ENCODE assay signal across 17 cellular contexts in genomic region chr3:135908225-135908624, GRCh38. TPM values are rescaled to one million over a fixed set of nuclear protein-coding genes. Genes with fewer than 3 reads are reported as not detected.
A peak's percentile ranks its signal among the peaks of the same experiment; 100 is the strongest.
DNase-seq lines count a peak whose midpoint lies in the region; ATAC-seq, FAIRE-seq and TF ChIP-seq lines count a peak whose summit lies in the region.
"Had no signal": no experiment of that assay in that cellular context is flagged by ENCODE, and none has a peak within 500 bp of the region (broad histone marks: within the 10 kb centered on the region; RNA-seq: fewer than 3 reads in every experiment).

No MANE protein-coding gene starts in this region.

- H3K27ac Mint-ChIP-seq in activated CD8-positive, alpha-beta T cell treated with anti-CD3 and anti-CD28 coated beads, Interleukin-2, amount 10 ng/mL, durations not matched to agents 7 days and 5 days: no peak overlapping the region
- H3K27ac Mint-ChIP-seq: activated T-helper 1 cell treated with anti-CD3 and anti-CD28 coated beads, Interleukin-12 subunit alpha, Interleukin-12 subunit beta, Interleukin-2, Interleukin-4 antibody, amounts not matched to agents 30 ng/mL and 10 ng/mL and 1 ng/mL, durations not matched to agents 14 hours and 24 hours and 36 hours; B cell; effector memory CD8-positive, alpha-beta T cell had no signal

- no peaks in the 10 kb centered on the region for H3K36me3 Mint-ChIP-seq in activated CD8-positive, alpha-beta T cell treated with anti-CD3 and anti-CD28 coated beads, Interleukin-2, amount 10 ng/mL, durations not matched to agents 7 days and 5 days (ENCODE audit: low read depth)

- no peaks in the 10 kb centered on the region for H3K9me3 ChIP-seq in GM23248 (ENCODE audit: low read depth)
- no peaks in the 10 kb centered on the region for H3K9me3 ChIP-seq in trophoblast cell (ENCODE audit: insufficient read depth, low read depth, low read length)
- H3K9me3 ChIP-seq in SK-N-SH: no peaks in the 10 kb centered on the region
- H3K9me3 ChIP-seq: gastrocnemius medialis, SJCRH30 had no signal

- no peak for TF ChIP-seq RAD21 in SK-N-SH (IDR thresholded peaks at IDR 0.05; ENCODE audit: low read length)

- H3K4me2 ChIP-seq in GM23248 (ENCODE audit: unreplicated experiment): no peak overlapping the region
- H3K4me2 ChIP-seq in trophoblast cell (ENCODE audit: low read length): no peak overlapping the region
- H3K4me2 ChIP-seq in SK-N-SH: no peak overlapping the region

- in situ Hi-C loops in GM23248 (cut with MboI): no loop called here

- no peak overlapping the region for H2BK120ac ChIP-seq in trophoblast cell (ENCODE audit: insufficient read depth, low read length, poor library complexity)

- no peak overlapping the region for H3K4me3 Mint-ChIP-seq in activated CD8-positive, alpha-beta T cell treated with anti-CD3 and anti-CD28 coated beads, Interleukin-2, amount 10 ng/mL, durations not matched to agents 7 days and 5 days
- H3K4me3 Mint-ChIP-seq: activated T-helper 1 cell treated with anti-CD3 and anti-CD28 coated beads, Interleukin-12 subunit alpha, Interleukin-12 subunit beta, Interleukin-2, Interleukin-4 antibody, amounts not matched to agents 30 ng/mL and 10 ng/mL and 1 ng/mL, durations not matched to agents 14 hours and 24 hours and 36 hours; B cell; central memory CD8-positive, alpha-beta T cell; effector memory CD8-positive, alpha-beta T cell had no signal

- H3K27me3 Mint-ChIP-seq in activated CD8-positive, alpha-beta T cell treated with anti-CD3 and anti-CD28 coated beads, Interleukin-2, amount 10 ng/mL, durations not matched to agents 7 days and 5 days (ENCODE audit: low read depth): peaks cover 2% of the 10 kb centered on the region

- no peak overlapping the region for H2BK12ac ChIP-seq in trophoblast cell (ENCODE audit: low read length)

- no peaks in the 10 kb centered on the region for H3K4me1 Mint-ChIP-seq in activated CD8-positive, alpha-beta T cell treated with anti-CD3 and anti-CD28 coated beads, Interleukin-2, amount 10 ng/mL, durations not matched to agents 7 days and 5 days (ENCODE audit: low read depth)
- H3K4me1 Mint-ChIP-seq: B cell; central memory CD8-positive, alpha-beta T cell had no signal

- CTCF ChIA-PET in SK-N-SH (lab: Yijun Ruan, JAX): interaction anchor here (1.0 to 6.4 kb wide), 4 partner anchors 13 to 134 kb away, joined by 3 to 55 read pairs (median 4); no protein-coding TSS in a partner anchor
- CTCF ChIA-PET in activated CD8-positive, alpha-beta T cell treated with anti-CD3 and anti-CD28 coated beads, Interleukin-2, amount 10 ng/mL, durations not matched to agents 7 days and 5 days (lab: Charles Lee): no interaction called here

- no peak overlapping the region for H3K4ac ChIP-seq in trophoblast cell (ENCODE audit: low read depth, low read length)

- no peak overlapping the region for H3K23ac ChIP-seq in trophoblast cell (ENCODE audit: low read length)

- WGBS in GM23248 (ENCODE audit: low coverage in 1 of 2, low lambda C conversion rate in 2 of 2, missing lambda C conversion rate in 2 of 2), 2 experiments: 84 to 88% methylated on average over 7 of the region's 7 CpGs
- no CpG with 5 or more reads among the region's 7 CpGs for WGBS in trophoblast cell (ENCODE audit: extremely low coverage, insufficient coverage, insufficient read length)
- 81% methylated on average over 4 of the region's 7 CpGs for WGBS in SK-N-SH (ENCODE audit: low lambda C conversion rate)

- no peak overlapping the region for H2AFZ ChIP-seq in GM23248
- H2AFZ ChIP-seq in trophoblast cell (ENCODE audit: insufficient read depth, low read length, poor library complexity): no peak overlapping the region
- no peak overlapping the region for H2AFZ ChIP-seq in SK-N-SH (ENCODE audit: low read depth)

- H3K9me2 ChIP-seq in GM23248 (ENCODE audit: insufficient read depth): no peaks in the 10 kb centered on the region
- no peaks in the 10 kb centered on the region for H3K9me2 ChIP-seq in SK-N-SH

- H3K27me3 ChIP-seq in GM23248 (replicated peaks; ENCODE audit: insufficient read depth): no peaks in the 10 kb centered on the region
- H3K27me3 ChIP-seq in bronchial epithelial cell (ENCODE audit: control insufficient read depth, insufficient read depth, low read length): no peaks in the 10 kb centered on the region
- H3K27me3 ChIP-seq in trophoblast cell (ENCODE audit: insufficient read depth, low read length): no peaks in the 10 kb centered on the region
- H3K27me3 ChIP-seq in SK-N-SH (ENCODE audit: insufficient read depth): no peaks in the 10 kb centered on the region
- H3K27me3 ChIP-seq: gastrocnemius medialis, SJCRH30 had no signal

- H3K9me3 Mint-ChIP-seq in activated CD8-positive, alpha-beta T cell treated with anti-CD3 and anti-CD28 coated beads, Interleukin-2, amount 10 ng/mL, durations not matched to agents 7 days and 5 days (ENCODE audit: insufficient read depth): no peaks in the 10 kb centered on the region
- H3K9me3 Mint-ChIP-seq: activated T-helper 1 cell treated with anti-CD3 and anti-CD28 coated beads, Interleukin-12 subunit alpha, Interleukin-12 subunit beta, Interleukin-2, Interleukin-4 antibody, amounts not matched to agents 30 ng/mL and 10 ng/mL and 1 ng/mL, durations not matched to agents 14 hours and 24 hours and 36 hours; central memory CD8-positive, alpha-beta T cell; effector memory CD8-positive, alpha-beta T cell had no signal

- no peak overlapping the region for H2BK5ac ChIP-seq in trophoblast cell (ENCODE audit: low read depth, low read length, poor library complexity)

- intact Hi-C loops in posterior cingulate gyrus (cut with DNase I): no loop called here

- TF ChIP-seq CTCF in bronchial epithelial cell (IDR thresholded peaks at IDR 0.05; ENCODE audit: insufficient read depth, low read length, severe bottlenecking) (no peak), SK-N-SH (IDR thresholded peaks at IDR 0.05) (no peak)

- H4K12ac ChIP-seq in trophoblast cell (ENCODE audit: low read depth, low read length): no peak overlapping the region

- no peaks in the 10 kb centered on the region for H3K79me2 ChIP-seq in GM23248 (ENCODE audit: insufficient read depth)
- no peaks in the 10 kb centered on the region for H3K79me2 ChIP-seq in trophoblast cell (ENCODE audit: control insufficient read depth, insufficient read depth, low read length, poor library complexity)
- no peaks in the 10 kb centered on the region for H3K79me2 ChIP-seq in SK-N-SH (ENCODE audit: insufficient read depth)

- H4K91ac ChIP-seq in trophoblast cell (ENCODE audit: low read depth, low read length): no peak overlapping the region

- DNase-seq in GM23248: peak; percentile 36
- peak; percentile 20 for DNase-seq in NCI-H510A (lab: John Stamatoyannopoulos, UW)
- DNase-seq in bronchial epithelial cell (ENCODE audit: low read depth): peak; percentile 89
- peak; percentile 67 to 78 for DNase-seq in trophoblast cell
- DNase-seq in SK-N-SH: no peak
- DNase-seq in posterior cingulate gyrus: no peak
- no peak for DNase-seq in activated CD8-positive, alpha-beta T cell treated with anti-CD3 and anti-CD28 coated beads, Interleukin-2, amount 10 ng/mL, durations not matched to agents 7 days and 5 days
- DNase-seq: effector memory CD8-positive, alpha-beta T cell; gastrocnemius medialis; mesenchymal stem cell; MV-4-11 had no signal

- no peaks in the 10 kb centered on the region for H3K36me3 ChIP-seq in GM23248 (ENCODE audit: low read depth)
- no peaks in the 10 kb centered on the region for H3K36me3 ChIP-seq in bronchial epithelial cell (ENCODE audit: control insufficient read depth, insufficient read depth, low read length)
- H3K36me3 ChIP-seq in trophoblast cell (ENCODE audit: control insufficient read depth in 1 of 2, insufficient read depth in 2 of 2, low read length in 2 of 2): no peaks in the 10 kb centered on the region
- no peaks in the 10 kb centered on the region for H3K36me3 ChIP-seq in SK-N-SH (replicated peaks in 1 of 2; ENCODE audit: control insufficient read depth in 1 of 2, insufficient read depth in 2 of 2, low read length in 1 of 2)
- H3K36me3 ChIP-seq: gastrocnemius medialis, SJCRH30 had no signal

- H2AK5ac ChIP-seq in trophoblast cell (ENCODE audit: low read length): no peak overlapping the region

- POLR2A ChIA-PET in SK-N-SH (lab: Yijun Ruan, JAX): no interaction called here
- POLR2A ChIA-PET in activated CD8-positive, alpha-beta T cell treated with anti-CD3 and anti-CD28 coated beads, Interleukin-2, amount 10 ng/mL, durations not matched to agents 7 days and 5 days (lab: Charles Lee): no interaction called here

- no peak overlapping the region for H3K18ac ChIP-seq in trophoblast cell (ENCODE audit: low read length)

- no peak overlapping the region for H4K8ac ChIP-seq in trophoblast cell (ENCODE audit: low read depth, low read length)

- H3K9ac ChIP-seq in GM23248 (no peak overlapping the region), trophoblast cell (ENCODE audit: low read length) (no peak overlapping the region), SK-N-SH (no peak overlapping the region)

- H3K4me1 ChIP-seq in GM23248 (ENCODE audit: insufficient read depth): no peaks in the 10 kb centered on the region
- peaks cover 9 to 10% of the 10 kb centered on the region in 2 experiments for H3K4me1 ChIP-seq in trophoblast cell (ENCODE audit: control insufficient read depth in 1 of 2, insufficient read depth in 2 of 2, low read length in 2 of 2)
- no peaks in the 10 kb centered on the region for H3K4me1 ChIP-seq in SK-N-SH (ENCODE audit: control insufficient read depth in 1 of 2, insufficient read depth in 2 of 2, low read depth in 1 of 2, low read length in 1 of 2)
- H3K4me1 ChIP-seq: gastrocnemius medialis, SJCRH30 had no signal

- H4K20me1 ChIP-seq in GM23248 (ENCODE audit: insufficient read depth) (no peaks in the 10 kb centered on the region), SK-N-SH (ENCODE audit: insufficient read depth) (no peaks in the 10 kb centered on the region)

- H3K4me3 ChIP-seq in GM23248: no peak overlapping the region
- no peak overlapping the region for H3K4me3 ChIP-seq in bronchial epithelial cell (ENCODE audit: low read depth, low read length)
- no peak overlapping the region for H3K4me3 ChIP-seq in trophoblast cell (ENCODE audit: low read depth, low read length)
- no peak overlapping the region for H3K4me3 ChIP-seq in SK-N-SH (ENCODE audit: low read depth in 2 of 2, low read length in 1 of 2)
- H3K4me3 ChIP-seq: gastrocnemius medialis, SJCRH30 had no signal

- no peak overlapping the region for H3K27ac ChIP-seq in GM23248
- no peak overlapping the region for H3K27ac ChIP-seq in trophoblast cell (ENCODE audit: low read depth, low read length)
- H3K27ac ChIP-seq in SK-N-SH (ENCODE audit: low read depth in 2 of 2, low read length in 1 of 2): no peak overlapping the region
- H3K27ac ChIP-seq: gastrocnemius medialis, SJCRH30 had no signal

- no peak for ATAC-seq in HG02798 (IDR thresholded peaks at IDR 0.05; ENCODE audit: poor library complexity, unreplicated experiment)
- no peak for ATAC-seq in activated CD8-positive, alpha-beta T cell treated with anti-CD3 and anti-CD28 coated beads, Interleukin-2, amount 10 ng/mL, durations not matched to agents 7 days and 5 days
- ATAC-seq: effector memory CD8-positive, alpha-beta T cell; gastrocnemius medialis had no signal

- no peak overlapping the region for H3K14ac ChIP-seq in trophoblast cell (ENCODE audit: low read length)

- H3K79me1 ChIP-seq in trophoblast cell (ENCODE audit: low read length): no peaks in the 10 kb centered on the region

- no peak for TF ChIP-seq EP300 in SK-N-SH (IDR thresholded peaks at IDR 0.05; ENCODE audit: borderline replicate concordance in 1 of 2, low read depth in 1 of 2, low read length in 1 of 2)

- FAIRE-seq in bronchial epithelial cell (lab: Jason Lieb, UNC): peak; percentile 28
- FAIRE-seq: D721Med had no signal

- no peaks in the 10 kb centered on the region for H3F3A ChIP-seq in GM23248 (ENCODE audit: insufficient read depth)
- no peaks in the 10 kb centered on the region for H3F3A ChIP-seq in SK-N-SH (replicated peaks; ENCODE audit: insufficient read depth)

RNA-seq across cellular contexts. Expression of gene PPP2R3A, which starts 57.3 kb away (rescaled TPM):
- total RNA-seq in GM23248 (2014; rRNA removed; shearing (Covaris generic)): 21.0 and 22.6 TPM in 2 replicates
- polyA plus RNA-seq in GM23248 (2016; fragmentation: Nextera tagmentation; extraction: Ambion mirVana) (13.1 and 14.2 TPM in 2 replicates), SK-N-SH (2012; rRNA removed) (3.9 and 4.9 TPM in 2 replicates)
- 4.2 and 6.1 TPM in 2 replicates for total RNA-seq in bronchial epithelial cell
- polyA plus RNA-seq in trophoblast cell (2013): 12.6 and 13.0 TPM in 2 replicates
- 5.6 and 5.9 TPM in 2 replicates for polyA plus RNA-seq in SK-N-SH (2012; cell fraction: cytosol; rRNA removed)
- polyA plus RNA-seq in SK-N-SH (2012; cell fraction: nucleus; rRNA removed): 3.0 and 4.4 TPM in 2 replicates
- under 1 TPM; 0.05 to 0.21 TPM for total RNA-seq in activated CD8-positive, alpha-beta T cell treated with anti-CD3 and anti-CD28 coated beads, Interleukin-2, amount 10 ng/mL, durations not matched to agents 7 days and 5 days
- total RNA-seq: activated T-helper 1 cell treated with anti-CD3 and anti-CD28 coated beads, Interleukin-12 subunit alpha, Interleukin-12 subunit beta, Interleukin-2, Interleukin-4 antibody, amounts not matched to agents 30 ng/mL and 10 ng/mL and 1 ng/mL, durations not matched to agents 14 hours and 24 hours and 36 hours had no signal

Comparison
In these comparisons a context has a peak if more than half of its experiments do, and no peak if none do; other contexts are left out.
1. DNase-seq: peak in GM23248 (single experiment), NCI-H510A (single experiment), bronchial epithelial cell (single experiment) and trophoblast cell (2 of 2); none in SK-N-SH (single experiment), posterior cingulate gyrus (0 of 10) and activated CD8-positive, alpha-beta T cell treated with anti-CD3 and anti-CD28 coated beads, Interleukin-2, amount 10 ng/mL, durations not matched to agents 7 days and 5 days (single experiment).